Comparison of ENCODE assay signal across 23 cellular contexts in genomic region chr16:19710191-19710908, GRCh38. TPM values are rescaled to one million over a fixed set of nuclear protein-coding genes. Genes with fewer than 3 reads are reported as not detected.
DNase-seq lines count a peak whose midpoint lies in the region; ATAC-seq, FAIRE-seq and TF ChIP-seq lines count a peak whose summit lies in the region.
"Had no signal": no experiment of that assay in that cellular context is flagged by ENCODE, and none has a peak within 500 bp of the region (broad histone marks: within the 10 kb centered on the region; RNA-seq: fewer than 3 reads in every experiment).

No MANE protein-coding gene starts in this region.

- H3K27me3 Mint-ChIP-seq in Calu3 (ENCODE audit: unreplicated experiment) (no peaks in the 10 kb centered on the region), astrocyte (ENCODE audit: low read depth, unreplicated experiment) (no peaks in the 10 kb centered on the region)
- no peaks in the 10 kb centered on the region for H3K27me3 Mint-ChIP-seq in activated CD8-positive, alpha-beta T cell treated with anti-CD3 and anti-CD28 coated beads for 36 hours
- H3K27me3 Mint-ChIP-seq: activated naive CD8-positive, alpha-beta T cell had no signal

- H3K36me3 ChIP-seq in astrocyte (ENCODE audit: insufficient read depth, low read length) (peaks cover 12% of the 10 kb centered on the region), mesendoderm (ENCODE audit: control insufficient read depth, insufficient read depth, low read length) (peaks cover 11% of the 10 kb centered on the region), MG63 (peaks cover 77% of the 10 kb centered on the region)
- H3K36me3 ChIP-seq: breast epithelium had no signal

- intact Hi-C loops in Calu3 (cut with micrococcal nuclease; ENCODE audit: unreplicated experiment) (no loop called here), left cardiac atrium (cut with DNase I) (loop anchor here in 1 of 2 donors (10.0 kb wide), 1 partner anchor 174 kb away; the partner anchor contains the start of gene GPRC5B)
- intact Hi-C loops in activated CD8-positive, alpha-beta T cell treated with anti-CD3 and anti-CD28 coated beads for 36 hours (cut with micrococcal nuclease) = no loop called here

- H4K20me1 ChIP-seq in astrocyte (ENCODE audit: insufficient read depth, low read length) = peaks cover 45% of the 10 kb centered on the region

- no peak overlapping the region for H3K18ac ChIP-seq in mesendoderm (ENCODE audit: low read length)

- peaks cover 36% of the 10 kb centered on the region for H3K4me1 Mint-ChIP-seq in Calu3 (ENCODE audit: low read depth, unreplicated experiment)
- peaks cover 14% of the 10 kb centered on the region for H3K4me1 Mint-ChIP-seq in astrocyte (ENCODE audit: low read depth, unreplicated experiment)
- H3K4me1 Mint-ChIP-seq in activated CD8-positive, alpha-beta T cell treated with anti-CD3 and anti-CD28 coated beads for 36 hours (ENCODE audit: low read depth) = peaks cover 16% of the 10 kb centered on the region

- H3K4ac ChIP-seq in mesendoderm (ENCODE audit: low read depth, low read length) = no peak overlapping the region

- H3K27me3 ChIP-seq in astrocyte (ENCODE audit: insufficient read depth, low read length) (no peaks in the 10 kb centered on the region), mesendoderm (ENCODE audit: insufficient read depth, low read length, poor library complexity) (no peaks in the 10 kb centered on the region), MG63 (no peaks in the 10 kb centered on the region)
- H3K27me3 ChIP-seq: breast epithelium, foreskin keratinocyte had no signal

- TF ChIP-seq CTCF in Calu3 (IDR thresholded peaks at IDR 0.05; ENCODE audit: unreplicated experiment) = no peak
- no peak for TF ChIP-seq CTCF in astrocyte (IDR thresholded peaks at IDR 0.05; ENCODE audit: insufficient read depth, low read depth, low read length)
- no peak for TF ChIP-seq CTCF in activated CD8-positive, alpha-beta T cell treated with anti-CD3 and anti-CD28 coated beads for 36 hours (IDR thresholded peaks at IDR 0.05)

- no peak overlapping the region for H3K9ac ChIP-seq in astrocyte (ENCODE audit: low read length)
- H3K9ac ChIP-seq in mesendoderm (ENCODE audit: low read length) = peak overlapping the region; percentile 8
- H3K9ac ChIP-seq: SK-N-SH had no signal

- no peak overlapping the region for H3K4me3 Mint-ChIP-seq in Calu3 (ENCODE audit: low read depth, unreplicated experiment)
- no peak overlapping the region for H3K4me3 Mint-ChIP-seq in astrocyte (ENCODE audit: unreplicated experiment)
- H3K4me3 Mint-ChIP-seq in activated CD8-positive, alpha-beta T cell treated with anti-CD3 and anti-CD28 coated beads for 36 hours = no peak overlapping the region
- H3K4me3 Mint-ChIP-seq: activated naive CD8-positive, alpha-beta T cell had no signal

- FAIRE-seq in astrocyte (lab: Jason Lieb, UNC) = no peak
- FAIRE-seq: A549 had no signal

- no TSS peak for BruUV-seq in Calu3 (replicated peaks; lab: Mats Ljungman, UMichigan)

- no peak overlapping the region for H2BK15ac ChIP-seq in mesendoderm (replicated peaks; ENCODE audit: low read depth)

- DNase-seq in Calu3 = no peak
- no peak for DNase-seq in astrocyte (ENCODE audit: low read depth)
- no peak for DNase-seq in left cardiac atrium
- peak; percentile 61 for DNase-seq in mesendoderm
- no peak for DNase-seq in activated CD8-positive, alpha-beta T cell treated with anti-CD3 and anti-CD28 coated beads for 36 hours
- no peak for DNase-seq in MG63
- DNase-seq: activated CD4-positive, alpha-beta T cell treated with anti-CD3 and anti-CD28 coated beads for 48 hours; activated T-cell treated with anti-CD3 and anti-CD28 coated beads, Interleukin-2, amount 50 U/mL, for 1 hour; DMS153; foreskin keratinocyte; NCI-H2029 treated with DMSO at 0.1 percent for 48 hours; NCI-H69; PC-9; SK-N-SH; stimulated activated CD4-positive, alpha-beta T cell treated with anti-CD3 and anti-CD28 coated beads, Interleukin-12 subunit alpha, Interleukin-12 subunit beta, amount 100 ng/mL, for 4 hours; stimulated activated naive CD4-positive, alpha-beta T cell had no signal

- peaks cover 36% of the 10 kb centered on the region for H3K79me1 ChIP-seq in mesendoderm (ENCODE audit: low read length)

- H4K5ac ChIP-seq in mesendoderm (ENCODE audit: low read length) = no peak overlapping the region

- H2AFZ ChIP-seq in astrocyte (ENCODE audit: low read depth, low read length) = no peak overlapping the region
- H2AFZ ChIP-seq: PC-9 had no signal

- H2BK5ac ChIP-seq in mesendoderm (ENCODE audit: low read length) = no peak overlapping the region

- H3K79me2 ChIP-seq in astrocyte (ENCODE audit: insufficient read depth, low read length) (peaks cover 67% of the 10 kb centered on the region), mesendoderm (ENCODE audit: control insufficient read depth, insufficient read depth, low read length) (peaks cover 73% of the 10 kb centered on the region)

- ATAC-seq in left cardiac atrium (peak; percentile 25 to 36), HG03469 (IDR thresholded peaks at IDR 0.05; ENCODE audit: unreplicated experiment) (no peak), GM18502 (IDR thresholded peaks at IDR 0.05; ENCODE audit: poor library complexity, unreplicated experiment) (no peak)
- no peak for ATAC-seq in activated CD8-positive, alpha-beta T cell treated with anti-CD3 and anti-CD28 coated beads for 36 hours
- ATAC-seq: A549, foreskin keratinocyte had no signal

- H3K23ac ChIP-seq in mesendoderm (ENCODE audit: low read length) = no peak overlapping the region

- H3K4me3 ChIP-seq in astrocyte (ENCODE audit: insufficient read depth, low read depth, low read length) = no peak overlapping the region
- H3K4me3 ChIP-seq in mesendoderm (ENCODE audit: low read length) = no peak overlapping the region
- H3K4me3 ChIP-seq in MG63 = no peak overlapping the region
- H3K4me3 ChIP-seq: A549, breast epithelium, HAP-1, PC-9 had no signal

- H3K4me2 ChIP-seq in astrocyte (ENCODE audit: low read length) (peak overlapping the region; percentile 22), mesendoderm (ENCODE audit: low read length) (no peak overlapping the region)
- H3K4me2 ChIP-seq: A549, PC-9, SK-N-SH had no signal

- H4K8ac ChIP-seq in mesendoderm (ENCODE audit: low read depth, low read length) = no peak overlapping the region

- no peaks in the 10 kb centered on the region for H3K9me3 ChIP-seq in astrocyte (ENCODE audit: insufficient read depth, low read depth, low read length)
- H3K9me3 ChIP-seq in MG63 = no peaks in the 10 kb centered on the region
- H3K9me3 ChIP-seq: A549, breast epithelium, HAP-1, SK-N-SH had no signal

- H3K36me3 Mint-ChIP-seq in Calu3 (ENCODE audit: insufficient read depth, unreplicated experiment) (peaks cover 86% of the 10 kb centered on the region), astrocyte (ENCODE audit: low read depth, unreplicated experiment) (peaks cover 24% of the 10 kb centered on the region)
- peaks cover 52% of the 10 kb centered on the region for H3K36me3 Mint-ChIP-seq in activated CD8-positive, alpha-beta T cell treated with anti-CD3 and anti-CD28 coated beads for 36 hours (ENCODE audit: low read depth)

- no peak overlapping the region for H2BK120ac ChIP-seq in mesendoderm (ENCODE audit: low read depth, low read length)

- no peak overlapping the region for H2AK5ac ChIP-seq in mesendoderm (ENCODE audit: low read length)

- no peaks in the 10 kb centered on the region for H3K9me3 Mint-ChIP-seq in Calu3 (ENCODE audit: low read depth, unreplicated experiment)
- no peaks in the 10 kb centered on the region for H3K9me3 Mint-ChIP-seq in astrocyte (ENCODE audit: unreplicated experiment)
- no peaks in the 10 kb centered on the region for H3K9me3 Mint-ChIP-seq in activated CD8-positive, alpha-beta T cell treated with anti-CD3 and anti-CD28 coated beads for 36 hours

- CTCF ChIA-PET in Calu3 (lab: Charles Lee) = interaction anchor here (0.5 kb wide), 1 partner anchor 17 kb away, joined by 3 read pairs; no protein-coding TSS in a partner anchor
- CTCF ChIA-PET in activated CD8-positive, alpha-beta T cell treated with anti-CD3 and anti-CD28 coated beads for 36 hours (lab: Charles Lee) = no interaction called here

- H3K4me1 ChIP-seq in astrocyte (ENCODE audit: insufficient read depth, low read length) (peaks cover 12% of the 10 kb centered on the region), mesendoderm (ENCODE audit: control insufficient read depth, low read depth, low read length) (peaks cover 2% of the 10 kb centered on the region)
- H3K4me1 ChIP-seq: breast epithelium, HAP-1 had no signal

- no CpG with 5 or more reads among the region's 23 CpGs for WGBS in mesendoderm (ENCODE audit: extremely low coverage, insufficient coverage, low lambda C conversion rate)

- peak overlapping the region; percentile 7 for H3K27ac Mint-ChIP-seq in Calu3 (ENCODE audit: unreplicated experiment)
- no peak overlapping the region for H3K27ac Mint-ChIP-seq in astrocyte (ENCODE audit: unreplicated experiment)
- no peak overlapping the region for H3K27ac Mint-ChIP-seq in activated CD8-positive, alpha-beta T cell treated with anti-CD3 and anti-CD28 coated beads for 36 hours
- H3K27ac Mint-ChIP-seq: activated naive CD8-positive, alpha-beta T cell had no signal

- no peak overlapping the region for H3K27ac ChIP-seq in astrocyte (ENCODE audit: low read depth, low read length)
- peak overlapping the region; percentile 52 for H3K27ac ChIP-seq in mesendoderm (ENCODE audit: low read depth, low read length)
- H3K27ac ChIP-seq: A549, C4-2B, foreskin keratinocyte, PC-9 had no signal

- H3K56ac ChIP-seq in mesendoderm (ENCODE audit: low read length) = peak overlapping the region; percentile 59

- POLR2A ChIA-PET in activated CD8-positive, alpha-beta T cell treated with anti-CD3 and anti-CD28 coated beads for 36 hours (lab: Charles Lee) = interaction anchor here (0.9 kb wide), 1 partner anchor 8 kb away, joined by 4 read pairs; no protein-coding TSS in a partner anchor

RNA-seq across cellular contexts. Expression of gene KNOP1, which starts 7.7 kb away (rescaled TPM):
- total RNA-seq in Calu3 (2022) = 84.9 and 99.0 TPM in 2 replicates
- total RNA-seq in astrocyte = 22.7 and 22.9 TPM in 2 replicates
- total RNA-seq in left cardiac atrium = 1 to 10 TPM; 8.5 to 9.1 TPM
- polyA plus RNA-seq in mesendoderm (2013, experiment 1 of 2) = 140 TPM
- polyA plus RNA-seq in mesendoderm (2013, experiment 2 of 2) = 147 TPM
- 10 to 100 TPM; 27.8 to 28.6 TPM for total RNA-seq in activated CD8-positive, alpha-beta T cell treated with anti-CD3 and anti-CD28 coated beads for 36 hours
- 15.1 and 15.2 TPM in 2 replicates for total RNA-seq in MG63 (2014; rRNA removed; shearing (Covaris generic); ENCODE audit: low replicate concordance)

RNA-seq across cellular contexts. Expression of gene IQCK, which starts 7.7 kb away (rescaled TPM):
- total RNA-seq in Calu3 (2022) (42.5 and 43.2 TPM in 2 replicates), astrocyte (5.9 and 7.9 TPM in 2 replicates), left cardiac atrium (1 to 10 TPM; 4.3 to 6.6 TPM)
- 4.0 TPM for polyA plus RNA-seq in mesendoderm (2013, experiment 1 of 2)
- 4.0 TPM for polyA plus RNA-seq in mesendoderm (2013, experiment 2 of 2)
- 1 to 10 TPM; 1.7 to 3.5 TPM for total RNA-seq in activated CD8-positive, alpha-beta T cell treated with anti-CD3 and anti-CD28 coated beads for 36 hours
- total RNA-seq in MG63 (2014; rRNA removed; shearing (Covaris generic); ENCODE audit: low replicate concordance) = 7.1 and 11.6 TPM in 2 replicates

Comparison
In these comparisons a context has a peak if more than half of its experiments do, and no peak if none do; other contexts are left out.
1. ATAC-seq: peak in left cardiac atrium (2 of 2); none in HG03469 (single experiment), activated CD8-positive, alpha-beta T cell treated with anti-CD3 and anti-CD28 coated beads for 36 hours (single experiment) and GM18502 (single experiment).